ENCODE assay signal across 8 cellular contexts in genomic region chr5:80407735-80408474, GRCh38. TPM values are rescaled to one million over a fixed set of nuclear protein-coding genes. Genes with fewer than 3 reads are reported as not detected.
DNase-seq lines count a peak whose midpoint lies in the region; ATAC-seq and TF ChIP-seq lines count a peak whose summit lies in the region.

TSS of gene ZFYVE16 (plus strand) at chr5:80408064. CDS start at chr5:80434148, 26,084 bp downstream.

- peak; percentile 88 for ATAC-seq in HG02571 (IDR thresholded peaks at IDR 0.05; ENCODE audit: unreplicated experiment)

- H3K27ac ChIP-seq in SK-N-MC = peak within 1 kb of the TSS; percentile 73; the same call in 1 of the 2 replicates
- peak within 1 kb of the TSS; percentile 96 for H3K27ac ChIP-seq in suprapubic skin

- H3K4me1 Mint-ChIP-seq in activated naive CD4-positive, alpha-beta T cell treated with anti-CD3 and anti-CD28 coated beads, Interleukin-2, amount 50 U/mL, for 24 hours = peaks cover 23% of the 10 kb centered on the region

- no peaks in the 10 kb centered on the region for H3K9me3 Mint-ChIP-seq in activated naive CD4-positive, alpha-beta T cell treated with anti-CD3 and anti-CD28 coated beads, Interleukin-2, amount 50 U/mL, for 24 hours

- no peak for TF ChIP-seq CTCF in NB4 (IDR thresholded peaks at IDR 0.05; ENCODE audit: low read depth, low read length)
- TF ChIP-seq CTCF in suprapubic skin (IDR thresholded peaks at IDR 0.05) = peak in 1 of 2 donors; percentile 42

- TF ChIP-seq EP300 in suprapubic skin (IDR thresholded peaks at IDR 0.05) = no peak

- whole genome bisulfite sequencing in suprapubic skin = 1% methylated on average over 18 of the region's 64 CpGs

- H3K4me3 Mint-ChIP-seq in activated naive CD4-positive, alpha-beta T cell treated with anti-CD3 and anti-CD28 coated beads, Interleukin-2, amount 50 U/mL, for 24 hours = peak within 1 kb of the TSS; percentile 97

- H3K4me3 ChIP-seq in NB4 (ENCODE audit: low read depth, low read length) (peak within 1 kb of the TSS; percentile 82), SK-N-MC (peak within 1 kb of the TSS; percentile 77), suprapubic skin (peak within 1 kb of the TSS; percentile 97)

- peaks cover 34% of the 10 kb centered on the region for H3K4me1 ChIP-seq in suprapubic skin

- no peaks in the 10 kb centered on the region for H3K36me3 Mint-ChIP-seq in activated naive CD4-positive, alpha-beta T cell treated with anti-CD3 and anti-CD28 coated beads, Interleukin-2, amount 50 U/mL, for 24 hours

- H3K27ac Mint-ChIP-seq in activated naive CD4-positive, alpha-beta T cell treated with anti-CD3 and anti-CD28 coated beads, Interleukin-2, amount 50 U/mL, for 24 hours = peak within 1 kb of the TSS; percentile 99

- DNase-seq in GM04504 (ENCODE audit: low read depth) (peak; percentile 95), NB4 (ENCODE audit: low read depth) (peak; percentile 96), SK-N-MC (ENCODE audit: low read depth, low spot score) (peak; percentile 85), globus pallidus (ENCODE audit: low spot score) (peak; percentile 99), nucleus accumbens (lab: John Stamatoyannopoulos, UW) (peak; percentile 64 to 99 (median 96)), suprapubic skin (ENCODE audit: low spot score in 2 of 2) (peak; percentile 98 to 99)

- no peaks in the 10 kb centered on the region for H3K27me3 Mint-ChIP-seq in activated naive CD4-positive, alpha-beta T cell treated with anti-CD3 and anti-CD28 coated beads, Interleukin-2, amount 50 U/mL, for 24 hours

- peak within 1 kb of the TSS; percentile 81 for H3K9ac ChIP-seq in SK-N-MC (ENCODE audit: insufficient read length)

- no peaks in the 10 kb centered on the region for H3K27me3 ChIP-seq in suprapubic skin

- peak; percentile 68 for TF ChIP-seq POLR2A in NB4 (IDR thresholded peaks at IDR 0.05; ENCODE audit: extremely low read depth, insufficient read length)
- TF ChIP-seq POLR2A in suprapubic skin (IDR thresholded peaks at IDR 0.05) = peak; percentile 26 to 87

- H3K36me3 ChIP-seq in SK-N-MC (ENCODE audit: insufficient read depth, low read length) = peaks cover 9% of the 10 kb centered on the region
- H3K36me3 ChIP-seq in suprapubic skin = no peaks in the 10 kb centered on the region

- no peaks in the 10 kb centered on the region for H3K9me3 ChIP-seq in SK-N-MC (ENCODE audit: low read depth, low read length)
- H3K9me3 ChIP-seq in suprapubic skin = no peaks in the 10 kb centered on the region

RNA-seq across cellular contexts. Expression of gene ZFYVE16, which starts in this region (rescaled TPM):
- 10 to 100 TPM; 12.4 to 45.7 (median 23.3) TPM for total RNA-seq in suprapubic skin

Comparison
In these comparisons a context has a peak if more than half of its experiments do, and no peak if none do; other contexts are left out.
1. Peak in every context shown above with its lines: DNase-seq, ATAC-seq, H3K4me3 ChIP-seq and H3K27ac ChIP-seq.